8 cellular contexts compared by ENCODE assay signal in genomic region chr4:1346781-1347409, GRCh38. TPM values are rescaled to one million over a fixed set of nuclear protein-coding genes. Genes with fewer than 3 reads are reported as not detected.
DNase-seq lines count a peak whose midpoint lies in the region; ATAC-seq and TF ChIP-seq lines count a peak whose summit lies in the region.

TSS of gene UVSSA (plus strand) at chr4:1347208. CDS start at chr4:1348092, 884 bp downstream.

- peak within 1 kb of the TSS; percentile 81 for H3K4me3 ChIP-seq in choroid plexus epithelial cell (ENCODE audit: low read depth, low read length)

- peak; percentile 100 for DNase-seq in Ammon's horn (ENCODE audit: low spot score)
- DNase-seq in GM19238 (ENCODE audit: insufficient read length, low spot score) = peak; percentile 100
- DNase-seq in NCI-H524 (lab: John Stamatoyannopoulos, UW) = peak; percentile 98 to 99
- DNase-seq in activated CD4-positive, alpha-beta T cell treated with anti-CD3 and anti-CD28 coated beads for 36 hours = peak; percentile 100
- DNase-seq in choroid plexus epithelial cell (ENCODE audit: low read depth) = peak; percentile 100
- DNase-seq in kidney glomerular epithelial cell (lab: John Stamatoyannopoulos, UW) = peak; percentile 99
- DNase-seq in stimulated activated CD4-positive, alpha-beta T cell treated with anti-CD3 and anti-CD28 coated beads, Interleukin-1b, Interleukin-23, amount 100 ng/mL, for 1 hour (ENCODE audit: low read depth in 2 of 2) = peak; percentile 100

- peak within 1 kb of the TSS; percentile 86 for H3K4me3 Mint-ChIP-seq in activated CD4-positive, alpha-beta T cell treated with anti-CD3 and anti-CD28 coated beads for 36 hours

- peaks cover 47% of the 10 kb centered on the region for H3K4me1 Mint-ChIP-seq in activated CD4-positive, alpha-beta T cell treated with anti-CD3 and anti-CD28 coated beads for 36 hours

- no peaks in the 10 kb centered on the region for H3K9me3 Mint-ChIP-seq in activated CD4-positive, alpha-beta T cell treated with anti-CD3 and anti-CD28 coated beads for 36 hours (ENCODE audit: low read depth)

- no peaks in the 10 kb centered on the region for H3K27me3 Mint-ChIP-seq in activated CD4-positive, alpha-beta T cell treated with anti-CD3 and anti-CD28 coated beads for 36 hours

- TF ChIP-seq CTCF in choroid plexus epithelial cell (conservative IDR thresholded peaks at IDR 0.05; ENCODE audit: low read depth, low read length) = no peak

- ATAC-seq in HG03442 (IDR thresholded peaks at IDR 0.05; ENCODE audit: unreplicated experiment) = peak; percentile 89
- ATAC-seq in activated CD4-positive, alpha-beta T cell treated with anti-CD3 and anti-CD28 coated beads for 36 hours = peak; percentile 95

- intact Hi-C loops in activated CD4-positive, alpha-beta T cell treated with anti-CD3 and anti-CD28 coated beads for 36 hours (cut with DNase I, micrococcal nuclease) = loop anchor here (1.0 to 5.0 kb wide), 17 partner anchors 58 to 1615 kb away; partner anchors contain the start of genes CTBP1 (in 2 of the 2), MAEA (in 2 of the 2), ATP5ME (in 1 of the 2) and DGKQ (in 1 of the 2)

- peaks cover 13% of the 10 kb centered on the region for H3K36me3 Mint-ChIP-seq in activated CD4-positive, alpha-beta T cell treated with anti-CD3 and anti-CD28 coated beads for 36 hours (ENCODE audit: low read depth)

- POLR2A ChIA-PET in activated CD4-positive, alpha-beta T cell treated with anti-CD3 and anti-CD28 coated beads for 36 hours (lab: Charles Lee) = interaction anchor here (0.6 to 1.0 kb wide), 7 partner anchors 9 to 474 kb away, joined by 3 to 5 read pairs (median 3); partner anchors contain the start of gene CTBP1

- H3K27ac Mint-ChIP-seq in activated CD4-positive, alpha-beta T cell treated with anti-CD3 and anti-CD28 coated beads for 36 hours = peak within 1 kb of the TSS; percentile 87

- CTCF ChIA-PET in activated CD4-positive, alpha-beta T cell treated with anti-CD3 and anti-CD28 coated beads for 36 hours (lab: Charles Lee) = interaction anchor here (0.6 to 2.2 kb wide), 6 partner anchors 12 to 216 kb away, joined by 3 to 9 read pairs (median 6); partner anchors contain the start of gene MAEA

RNA-seq across cellular contexts. Expression of gene UVSSA, which starts in this region (rescaled TPM):
- 10 to 100 TPM; 14.8 to 18.1 TPM for total RNA-seq in activated CD4-positive, alpha-beta T cell treated with anti-CD3 and anti-CD28 coated beads for 36 hours

Comparison
In these comparisons a context has a peak if more than half of its experiments do, and no peak if none do; other contexts are left out.
1. Peak in every context shown above with its lines: DNase-seq, ATAC-seq and H3K4me3 ChIP-seq.